Comparison of ENCODE assay signal across 8 cellular contexts in the genomic region with DNA sequence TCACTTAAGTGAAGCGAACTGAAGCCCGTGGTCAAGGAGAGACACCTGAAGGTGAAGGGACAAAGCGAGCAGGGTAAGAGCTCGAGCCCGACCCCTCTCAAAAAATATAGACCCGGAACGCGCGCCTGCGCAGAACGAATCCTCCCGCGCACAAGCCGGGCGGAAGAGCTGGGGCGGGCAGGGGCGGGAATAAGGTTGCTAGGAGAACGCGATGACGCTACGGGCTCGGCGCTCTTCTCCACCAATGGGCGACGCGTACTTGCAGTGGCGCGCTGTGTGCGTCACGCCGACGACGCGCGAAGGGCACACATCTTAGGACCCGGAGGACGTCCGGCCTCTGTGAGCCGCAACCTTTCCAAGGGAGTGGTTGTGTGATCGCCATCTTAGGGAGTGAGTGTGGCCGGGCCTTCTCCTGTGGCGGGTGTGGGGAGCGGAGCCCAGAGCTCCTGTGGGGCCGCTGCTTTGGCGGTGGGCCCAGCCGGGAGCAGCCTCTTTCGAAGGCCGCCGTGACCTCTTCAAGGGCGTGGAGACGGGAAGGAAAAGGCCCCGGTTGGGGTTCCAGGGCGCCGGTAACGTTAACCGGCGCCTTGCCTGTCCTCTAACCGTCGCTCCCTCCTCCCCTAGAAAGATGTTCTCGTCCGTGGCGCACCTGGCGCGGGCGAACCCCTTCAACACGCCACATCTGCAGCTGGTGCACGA. TPM values are rescaled to one million over a fixed set of nuclear protein-coding genes. Genes with fewer than 3 reads are reported as not detected.
DNase-seq lines count a peak whose midpoint lies in the region; ATAC-seq, FAIRE-seq and TF ChIP-seq lines count a peak whose summit lies in the region.

Gene SLC25A3 (plus strand): TSS at position 336 of the 699 bp plus-strand sequence. CDS start 293 bp downstream, at position 629.

- peak; percentile 99 for ATAC-seq in GM21367 (IDR thresholded peaks at IDR 0.05; ENCODE audit: unreplicated experiment)

- DNase-seq in COLO829 (ENCODE audit: low spot score) (peak; percentile 96), HTR-8/SVneo (ENCODE audit: insufficient read length, low spot score) (peak; percentile 96), NOMO-1 treated with dmso at 0.1 percent for 144 hours (lab: John Stamatoyannopoulos, UW; ENCODE audit: unreplicated experiment) (peak; percentile 90), H1 (ENCODE audit: low read depth in 1 of 2, low spot score in 2 of 2) (peak; percentile 90 to 96), mesenchymal stem cell (peak; percentile 98)
- peak; percentile 84 to 90 (median 85) for DNase-seq in activated CD8-positive, alpha-beta memory T cell treated with anti-CD3 and anti-CD28 coated beads for 48 hours (ENCODE audit: low read depth in 2 of 3, low spot score in 2 of 3)
- DNase-seq in stimulated activated CD8-positive, alpha-beta memory T cell treated with anti-CD3 and anti-CD28 coated beads, Interleukin-12 subunit alpha, Interleukin-12 subunit beta, amount 100 ng/mL, for 4 hours (ENCODE audit: low read depth): peak; percentile 89

- no peak within 1 kb of the TSS for H2BK15ac ChIP-seq in H1 (ENCODE audit: low read length)
- peak within 1 kb of the TSS; percentile 70 for H2BK15ac ChIP-seq in mesenchymal stem cell (ENCODE audit: low read depth, poor library complexity, severe bottlenecking)

- peaks cover 10 to 17% of the 10 kb centered on the region in 2 experiments for H4K20me1 ChIP-seq in H1 (replicated peaks in 1 of 2; ENCODE audit: control insufficient read depth in 1 of 2, insufficient read depth in 2 of 2, low read length in 2 of 2)

- no peak for TF ChIP-seq CTCF in H1 (IDR thresholded peaks at IDR 0.05; ENCODE audit: control extremely low read depth in 1 of 3, insufficient read depth in 1 of 3, low read depth in 1 of 3, low read length in 3 of 3)

- H3K4me3 ChIP-seq in H1 (ENCODE audit: extremely low read depth in 1 of 4, insufficient read depth in 2 of 4, low read depth in 3 of 4, low read length in 4 of 4) (peak within 1 kb of the TSS; percentile 73 to 99 (median 91)), mesenchymal stem cell (ENCODE audit: insufficient read depth in 1 of 2, low read depth in 1 of 2, low read length in 2 of 2) (peak within 1 kb of the TSS; percentile 94 to 99)

- 3% methylated on average over 29 of the region's 67 CpGs; no CpG with 5 or more reads in 1 of the 2 experiments for WGBS in H1 (ENCODE audit: extremely low coverage in 1 of 2, insufficient coverage in 1 of 2, insufficient read length in 1 of 2, insufficient replicate concordance in 2 of 2, low coverage in 1 of 2, low lambda C conversion rate in 2 of 2, missing lambda C conversion rate in 1 of 2), 2 experiments
- WGBS in mesenchymal stem cell: under 1% methylated on average over 67 of the region's 67 CpGs

- peak within 1 kb of the TSS; percentile 94 for H2BK5ac ChIP-seq in H1 (ENCODE audit: low read depth, low read length)
- peak within 1 kb of the TSS; percentile 87 for H2BK5ac ChIP-seq in mesenchymal stem cell (ENCODE audit: low read depth, low read length, poor library complexity, severe bottlenecking)

- H3K79me2 ChIP-seq in H1 (ENCODE audit: control insufficient read depth in 1 of 2, insufficient read depth in 2 of 2, low read length in 2 of 2): peaks cover 24 to 44% of the 10 kb centered on the region in 2 experiments

- H3K4me2 ChIP-seq in H1 (ENCODE audit: insufficient read depth in 1 of 2, low read depth in 2 of 2, low read length in 2 of 2) (peak within 1 kb of the TSS; percentile 81 to 95), mesenchymal stem cell (ENCODE audit: low read length, poor library complexity, severe bottlenecking) (peak within 1 kb of the TSS; percentile 64)

- peaks cover 2% of the 10 kb centered on the region; the same call in 1 of the 2 replicates for H3K23me2 ChIP-seq in H1 (ENCODE audit: low read depth, low read length)

- peak within 1 kb of the TSS; percentile 87 to 98 (median 96) for H3K9ac ChIP-seq in H1 (replicated peaks in 1 of 4; ENCODE audit: extremely low read depth in 1 of 4, low read depth in 3 of 4, low read length in 3 of 4)
- H3K9ac ChIP-seq in mesenchymal stem cell (ENCODE audit: low read length): peak within 1 kb of the TSS; percentile 99

- peak; percentile 99 for TF ChIP-seq POLR2A in H1 (IDR thresholded peaks at IDR 0.05; ENCODE audit: control extremely low read depth in 1 of 2, low read depth in 2 of 2, low read length in 2 of 2)

- H3K9me3 ChIP-seq in H1 (ENCODE audit: insufficient read depth in 2 of 2, low read depth in 1 of 2, low read length in 1 of 2) (no peaks in the 10 kb centered on the region), mesenchymal stem cell (ENCODE audit: control insufficient read depth, low read length) (no peaks in the 10 kb centered on the region)

- H3K27ac ChIP-seq in H1 (ENCODE audit: low read depth, low read length): peak within 1 kb of the TSS; percentile 91
- H3K27ac ChIP-seq in mesenchymal stem cell (ENCODE audit: low read length, poor library complexity, severe bottlenecking): peak within 1 kb of the TSS; percentile 82

- H4K5ac ChIP-seq in H1 (ENCODE audit: insufficient read length, low read depth, low read length): peak within 1 kb of the TSS; percentile 82

- H2BK12ac ChIP-seq in H1 (ENCODE audit: low read depth, low read length): no peak within 1 kb of the TSS; the same call in 1 of the 2 replicates
- H2BK12ac ChIP-seq in mesenchymal stem cell (ENCODE audit: low read length in 2 of 2): peak within 1 kb of the TSS; percentile 71 to 77

- CTCF ChIA-PET in H1 (lab: Charles Lee; ENCODE audit: partially characterized antibody): interaction anchor here (0.8 to 8.9 kb wide), 12 partner anchors 8 to 176 kb away, joined by 3 to 68 read pairs (median 4); no protein-coding TSS in a partner anchor

- H4K8ac ChIP-seq in H1 (ENCODE audit: extremely low read depth, insufficient read depth, low read length) (peak within 1 kb of the TSS; percentile 98; the same call in 1 of the 2 replicates), mesenchymal stem cell (ENCODE audit: low read length) (peak within 1 kb of the TSS; percentile 92)

- H4K91ac ChIP-seq in H1 (replicated peaks; ENCODE audit: insufficient read length, low read length) (peak within 1 kb of the TSS; percentile 78), mesenchymal stem cell (ENCODE audit: low read length) (peak within 1 kb of the TSS; percentile 99)

- H3K14ac ChIP-seq in H1 (ENCODE audit: insufficient read length) (no peak within 1 kb of the TSS), mesenchymal stem cell (ENCODE audit: low read length in 2 of 2) (peak within 1 kb of the TSS; percentile 99 to 100)

- peak within 1 kb of the TSS; percentile 87 for H3K4ac ChIP-seq in H1 (replicated peaks; ENCODE audit: insufficient read length, low read depth, low read length)
- H3K4ac ChIP-seq in mesenchymal stem cell (ENCODE audit: low read depth in 1 of 2, low read length in 2 of 2): peak within 1 kb of the TSS; percentile 99

- H2BK20ac ChIP-seq in H1 (ENCODE audit: low read length): no peak within 1 kb of the TSS

- H2BK120ac ChIP-seq in H1 (replicated peaks; ENCODE audit: low read depth, low read length): no peak within 1 kb of the TSS
- H2BK120ac ChIP-seq in mesenchymal stem cell (ENCODE audit: low read depth, low read length): peak within 1 kb of the TSS; percentile 87

- H3K23ac ChIP-seq in H1 (ENCODE audit: insufficient read length) (no peak within 1 kb of the TSS), mesenchymal stem cell (ENCODE audit: low read length in 2 of 2) (peak within 1 kb of the TSS in 1 of 2 experiments; percentile 96)

- 0 out of 4 replicates have a peak, but pooled peaks of 1 of the 2 experiments have one; percentile 8 for TF ChIP-seq RAD21 in H1 (IDR thresholded peaks at IDR 0.05 in 1 of 2, conservative IDR thresholded peaks at IDR 0.05 in 1 of 2; ENCODE audit: low read depth in 2 of 2, low read length in 2 of 2)

- H3K56ac ChIP-seq in H1 (replicated peaks; ENCODE audit: insufficient read length, low read depth, low read length): peak within 1 kb of the TSS; percentile 50

- no peak within 1 kb of the TSS for H2AK5ac ChIP-seq in H1 (ENCODE audit: low read depth, low read length)
- peak within 1 kb of the TSS; percentile 86 for H2AK5ac ChIP-seq in mesenchymal stem cell (ENCODE audit: low read length, severe bottlenecking)

- H2AFZ ChIP-seq in H1 (ENCODE audit: low read length) (0 out of 2 replicates have a peak within 1 kb of the TSS, but pooled peaks have one; percentile 2), mesenchymal stem cell (ENCODE audit: low read depth, low read length) (peak within 1 kb of the TSS; percentile 18)

- POLR2A ChIA-PET in H1 (lab: Charles Lee; ENCODE audit: partially characterized antibody): interaction anchor here (0.9 to 6.2 kb wide), 25 partner anchors 12 to 194 kb away, joined by 3 to 48 read pairs (median 4); partner anchors contain the start of genes APAF1, IKBIP and TMPO

- H3K79me1 ChIP-seq in H1 (ENCODE audit: low read depth, low read length) (no peaks in the 10 kb centered on the region), mesenchymal stem cell (replicated peaks; ENCODE audit: low read length, poor library complexity, severe bottlenecking) (no peaks in the 10 kb centered on the region)

- H3K36me3 ChIP-seq in H1 (ENCODE audit: control insufficient read depth in 2 of 4, insufficient read depth in 4 of 4, low read length in 3 of 4) (peaks cover 19 to 33% (median 28%) of the 10 kb centered on the region in 4 experiments), mesenchymal stem cell (ENCODE audit: control insufficient read depth in 1 of 2, insufficient read depth in 2 of 2, low read depth in 1 of 2, low read length in 2 of 2) (peaks cover 10 to 32% of the 10 kb centered on the region in 2 experiments)

- H3K27me3 ChIP-seq in H1 (replicated peaks in 1 of 4; ENCODE audit: control insufficient read depth in 3 of 4, extremely low read depth in 1 of 4, insufficient read depth in 3 of 4, low read length in 3 of 4): no peaks in the 10 kb centered on the region
- H3K27me3 ChIP-seq in mesenchymal stem cell (ENCODE audit: control insufficient read depth in 1 of 2, insufficient read depth in 1 of 2, low read length in 2 of 2): no peaks in the 10 kb centered on the region

- H3K18ac ChIP-seq in H1 (ENCODE audit: extremely low read depth, low read length) (peak within 1 kb of the TSS; percentile 95), mesenchymal stem cell (ENCODE audit: low read depth in 1 of 2, low read length in 2 of 2) (peak within 1 kb of the TSS; percentile 97 to 99)

- peaks cover 0 to 9% (median 4%) of the 10 kb centered on the region in 4 experiments; a peak in 2 of 7 replicates for H3K4me1 ChIP-seq in H1 (replicated peaks in 1 of 4; ENCODE audit: control insufficient read depth in 3 of 4, insufficient read depth in 4 of 4, low read length in 3 of 4)
- H3K4me1 ChIP-seq in mesenchymal stem cell (ENCODE audit: control insufficient read depth, insufficient read depth, low read depth, low read length): peaks cover 4% of the 10 kb centered on the region

- FAIRE-seq in HTR-8/SVneo (lab: Jason Lieb, UNC): peak; percentile 89
- no peak for FAIRE-seq in H1 (lab: Jason Lieb, UNC)

- TF ChIP-seq EP300 in H1 (IDR thresholded peaks at IDR 0.05; ENCODE audit: borderline replicate concordance in 1 of 2, low read depth in 2 of 2, low read length in 2 of 2): peak in 1 of 2 experiments; percentile 11; a peak in 1 of 3 replicates

RNA-seq across cellular contexts. Expression of gene SLC25A3, which starts in this region (rescaled TPM):
- 709 and 719 TPM in 2 replicates for total RNA-seq in H1 (2021; fragmentation: NEBNext Ultra II Directional; extraction: Animal tissue kit (Norgen Biotek cat#: 25700))
- 669 and 702 TPM in 2 replicates for polyA plus RNA-seq in H1 (2011; rRNA removed)
- polyA plus RNA-seq in H1 (2011; cell fraction: cytosol; rRNA removed): 785 TPM
- polyA plus RNA-seq in H1 (2011; cell fraction: nucleus; rRNA removed): 660 TPM
- 669 to 875 TPM (median 708 TPM) in 4 replicates for polyA plus RNA-seq in H1 (2012, experiment 1 of 2)
- 698 TPM for polyA plus RNA-seq in H1 (2012, experiment 2 of 2)
- 530 TPM for polyA plus RNA-seq in H1 (2013, experiment 1 of 2)
- 535 TPM for polyA plus RNA-seq in H1 (2013, experiment 2 of 2)
- polyA minus RNA-seq in H1 (2011; rRNA and poly(A)+ RNA removed): 426 and 552 TPM in 2 replicates
- 524 TPM for polyA minus RNA-seq in H1 (2011; cell fraction: cytosol; rRNA and poly(A)+ RNA removed)
- polyA minus RNA-seq in H1 (2011; cell fraction: nucleus; rRNA and poly(A)+ RNA removed): 538 TPM
- polyA plus RNA-seq in mesenchymal stem cell (2013, experiment 1 of 2): 635 TPM
- 635 TPM for polyA plus RNA-seq in mesenchymal stem cell (2013, experiment 2 of 2)

Comparison
In these comparisons a context has a peak if more than half of its experiments do, and no peak if none do; other contexts are left out.
1. Peak in every context shown above with its lines: DNase-seq, ATAC-seq, H3K4me3 ChIP-seq and H3K27ac ChIP-seq.